In the genomic region with DNA sequence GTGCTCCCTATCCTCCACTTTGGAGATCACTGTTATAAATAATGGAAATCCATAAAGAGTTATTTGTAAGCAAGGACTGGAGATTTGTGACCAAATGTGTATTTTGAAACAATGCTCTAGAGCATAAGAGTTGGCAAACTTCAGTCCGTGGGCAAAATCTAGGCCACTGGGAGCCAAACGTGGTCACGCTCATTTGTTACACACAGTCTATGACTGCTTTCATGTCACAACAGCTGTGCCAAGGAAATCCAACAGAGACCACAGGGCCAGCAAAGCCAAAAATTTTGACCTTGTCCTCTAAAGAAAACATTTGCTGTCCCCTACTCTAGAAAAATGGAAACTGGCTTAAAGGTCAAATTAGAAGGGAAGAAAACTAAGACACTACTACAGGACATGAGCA, we compare ENCODE assay signal across 37 cellular contexts. TPM values are rescaled to one million over a fixed set of nuclear protein-coding genes. Genes with fewer than 3 reads are reported as not detected.
"Had no signal": no experiment of that assay in that cellular context is flagged by ENCODE, and none has a peak within 500 bp of the region (broad histone marks: within the 10 kb centered on the region; RNA-seq: fewer than 3 reads in every experiment).

No MANE protein-coding gene starts in this region.

- H3K9ac ChIP-seq: neural progenitor cell, parathyroid adenoma had no signal

- H3K4me3 ChIP-seq: neural progenitor cell, ovary, psoas muscle, skin epidermis, smooth muscle cell, spleen, stomach, thoracic aorta, thyroid gland, tibial nerve, upper lobe of left lung, vagina had no signal

- FAIRE-seq: urothelium cell line had no signal

- H3K27me3 ChIP-seq: neural progenitor cell, ovary, spleen, stomach, thyroid gland, tibial nerve, upper lobe of left lung, vagina had no signal

- H2AFZ ChIP-seq: neural progenitor cell, parathyroid adenoma had no signal

- H3K27ac ChIP-seq: neural progenitor cell, ovary, parathyroid adenoma, psoas muscle, skin epidermis, spleen, stomach, thoracic aorta, thyroid gland, tibial nerve, upper lobe of left lung, vagina had no signal

- H3K4me1 ChIP-seq: neural progenitor cell, parathyroid adenoma, psoas muscle, spleen, stomach, thyroid gland, tibial nerve, upper lobe of left lung, vagina had no signal

- H3K4me3 Mint-ChIP-seq: naive thymus-derived CD4-positive, alpha-beta T cell; natural killer cell; nephron; neural progenitor cell; stimulated activated memory B cell treated with anti-CD40 and anti-IgM and Interleukin-4, amounts not matched to agents 10 μg/mL and 1 μg/mL and 100 μg/mL, for 72 hours; stimulated activated naive CD8-positive, alpha-beta T cell treated with anti-CD3 and anti-CD28 coated beads, Interleukin-15, Interleukin-2, amounts not matched to agents 100 ng/mL and 50 ng/mL, for 24 hours had no signal

- H3K27ac Mint-ChIP-seq: naive thymus-derived CD4-positive, alpha-beta T cell; natural killer cell; nephron; neural progenitor cell; progenitor cell of endocrine pancreas; stimulated activated memory B cell treated with anti-CD40 and anti-IgM and Interleukin-4, amounts not matched to agents 10 μg/mL and 1 μg/mL and 100 μg/mL, for 72 hours; stimulated activated naive CD8-positive, alpha-beta T cell treated with anti-CD3 and anti-CD28 coated beads, Interleukin-15, Interleukin-2, amounts not matched to agents 100 ng/mL and 50 ng/mL, for 24 hours had no signal

- H3K79me2 ChIP-seq: parathyroid adenoma had no signal

- DNase-seq: naive thymus-derived CD4-positive, alpha-beta T cell; natural killer cell; occipital lobe; ovary; posterior cingulate gyrus; psoas muscle; right cardiac atrium; spleen; stimulated activated CD4-positive, alpha-beta T cell treated with anti-CD3 and anti-CD28 coated beads, Interleukin-12 subunit alpha, Interleukin-12 subunit beta, amount 100 ng/mL, for 4 hours; stimulated activated CD4-positive, alpha-beta T cell treated with anti-CD3 and anti-CD28 coated beads, Interleukin-1b, Interleukin-23, amount 100 ng/mL, for 48 hours; stimulated activated CD4-positive, alpha-beta T cell treated with anti-CD3 and anti-CD28 coated beads, Interleukin-4, amount 100 ng/mL, for 1 hour; stimulated activated CD4-positive, alpha-beta T cell treated with anti-CD3 and anti-CD28 coated beads, Interleukin-4, amount 100 ng/mL, for 4 hours; stimulated activated CD8-positive, alpha-beta memory T cell treated with anti-CD3 and anti-CD28 coated beads, Interleukin-4, amount 100 ng/mL, for 48 hours; stimulated activated naive CD4-positive, alpha-beta T cell; stomach; thyroid gland; trophoblast cell; upper lobe of left lung had no signal

- H3K27me3 Mint-ChIP-seq: progenitor cell of endocrine pancreas had no signal

- H3K36me3 ChIP-seq: ovary, spleen, thoracic aorta, thyroid gland, upper lobe of left lung, vagina had no signal

- H3K9me3 ChIP-seq: thyroid gland had no signal

- ATAC-seq: naive thymus-derived CD4-positive, alpha-beta T cell; natural killer cell; psoas muscle; right cardiac atrium; sciatic nerve; stimulated activated memory B cell treated with anti-CD40 and anti-IgM and Interleukin-4, amounts not matched to agents 10 μg/mL and 1 μg/mL and 100 μg/mL, for 72 hours had no signal

- H3K4me2 ChIP-seq: neural progenitor cell, smooth muscle cell had no signal

- H3K4me1 Mint-ChIP-seq: natural killer cell; nephron; neural progenitor cell; stimulated activated memory B cell treated with anti-CD40 and anti-IgM and Interleukin-4, amounts not matched to agents 10 μg/mL and 1 μg/mL and 100 μg/mL, for 72 hours had no signal

RNA-seq across cellular contexts. Expression of gene ZNF334, which starts 7.9 kb away (rescaled TPM):
- polyA plus RNA-seq: naive thymus-derived CD4-positive, alpha-beta T cell had no signal

RNA-seq across cellular contexts. Expression of gene OCSTAMP, which starts 45.0 kb away (rescaled TPM):
- total RNA-seq: naive thymus-derived CD4-positive, alpha-beta T cell; natural killer cell; occipital lobe; osteoblast; ovary; progenitor cell of endocrine pancreas; psoas muscle; renal cortical epithelial cell; right cardiac atrium; sciatic nerve; smooth muscle cell; spleen; stomach; subcutaneous adipose tissue; temporal lobe; thoracic aorta; thyroid gland; tibial nerve; upper lobe of left lung; ureter; vagina had no signal
- polyA plus RNA-seq: naive thymus-derived CD4-positive, alpha-beta T cell; neural cell; psoas muscle; right cardiac atrium; smooth muscle cell; spleen; stomach had no signal
